ENCODE assay signal across 1 cellular context in the genomic region with DNA sequence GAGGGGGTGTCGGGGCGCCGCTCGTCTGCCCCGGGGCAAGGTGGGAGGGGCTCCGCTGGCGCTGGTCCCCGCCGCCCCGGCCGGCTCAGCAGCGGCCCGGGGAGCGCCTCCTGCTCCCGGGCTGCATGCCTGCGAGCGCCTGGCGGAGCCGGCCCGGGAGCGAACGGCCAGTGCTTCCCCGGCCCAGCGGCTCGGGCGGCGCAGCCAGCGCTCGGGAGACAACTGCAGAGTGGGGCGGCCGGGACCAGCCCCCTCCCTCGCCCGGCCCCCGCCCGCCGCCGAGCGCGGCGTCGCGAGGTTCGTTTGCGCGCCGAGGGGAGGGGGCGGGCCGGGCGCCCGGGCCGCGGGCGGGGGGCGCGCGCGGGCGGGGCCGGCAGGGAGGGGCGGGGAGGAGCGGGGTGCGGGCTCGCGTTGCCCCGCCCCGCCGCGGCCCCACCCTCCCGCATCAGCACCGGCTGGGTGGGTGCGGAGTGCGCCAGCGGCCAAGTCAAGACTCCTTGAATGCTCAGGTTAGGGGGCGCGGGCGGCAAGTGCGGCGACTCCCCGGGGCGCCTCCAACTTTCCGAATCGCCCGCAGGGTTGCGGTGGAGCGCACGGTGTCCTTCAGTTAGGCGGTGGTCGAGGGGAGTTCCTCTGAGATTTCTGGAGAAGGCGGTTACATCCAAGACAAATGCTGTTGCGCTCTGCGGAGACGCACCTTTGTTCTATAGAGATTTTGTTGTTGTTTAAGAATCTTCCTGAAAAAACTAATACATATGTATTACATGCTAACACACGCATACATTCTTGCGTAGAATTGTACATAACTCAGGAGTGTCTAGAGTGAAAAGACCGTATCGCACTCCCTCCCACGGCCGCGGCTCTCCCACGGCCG.
A peak's percentile ranks its signal among the peaks of the same experiment; 100 is the strongest.
TF ChIP-seq lines count a peak whose summit lies in the region.

A gene with protein sequence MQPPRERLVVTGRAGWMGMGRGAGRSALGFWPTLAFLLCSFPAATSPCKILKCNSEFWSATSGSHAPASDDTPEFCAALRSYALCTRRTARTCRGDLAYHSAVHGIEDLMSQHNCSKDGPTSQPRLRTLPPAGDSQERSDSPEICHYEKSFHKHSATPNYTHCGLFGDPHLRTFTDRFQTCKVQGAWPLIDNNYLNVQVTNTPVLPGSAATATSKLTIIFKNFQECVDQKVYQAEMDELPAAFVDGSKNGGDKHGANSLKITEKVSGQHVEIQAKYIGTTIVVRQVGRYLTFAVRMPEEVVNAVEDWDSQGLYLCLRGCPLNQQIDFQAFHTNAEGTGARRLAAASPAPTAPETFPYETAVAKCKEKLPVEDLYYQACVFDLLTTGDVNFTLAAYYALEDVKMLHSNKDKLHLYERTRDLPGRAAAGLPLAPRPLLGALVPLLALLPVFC (minus strand): TSS at position 231 of the 874 bp plus-strand sequence. CDS start 279 bp downstream, outside the sequence.

TF ChIP-seq in endothelial cell of umbilical vein, 7 proteins besides CTCF, POLR2A, EP300 and RAD21:
- TF ChIP-seq, protein P1, sequence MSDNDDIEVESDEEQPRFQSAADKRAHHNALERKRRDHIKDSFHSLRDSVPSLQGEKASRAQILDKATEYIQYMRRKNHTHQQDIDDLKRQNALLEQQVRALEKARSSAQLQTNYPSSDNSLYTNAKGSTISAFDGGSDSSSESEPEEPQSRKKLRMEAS (IDR thresholded peaks at IDR 0.05; ENCODE audit: insufficient read depth, insufficient read length) = no peak
- no peak for TF ChIP-seq FOS (IDR thresholded peaks at IDR 0.05; ENCODE audit: borderline replicate concordance, insufficient read depth, low read length)
- TF ChIP-seq GATA2 (IDR thresholded peaks at IDR 0.05; ENCODE audit: insufficient read depth, insufficient read length, low read depth, low read length) = no peak
- TF ChIP-seq EZH2 (IDR thresholded peaks at IDR 0.05; ENCODE audit: borderline replicate concordance, low read depth, low read length, severe bottlenecking) = peak; percentile 17
- no peak for TF ChIP-seq MYC (IDR thresholded peaks at IDR 0.05; ENCODE audit: low read depth, low read length)
- no peak for TF ChIP-seq JUN (IDR thresholded peaks at IDR 0.05; ENCODE audit: borderline replicate concordance, insufficient read depth, insufficient read length, low read depth)
